Comparison of ENCODE assay signal across 8 cellular contexts in the genomic region with DNA sequence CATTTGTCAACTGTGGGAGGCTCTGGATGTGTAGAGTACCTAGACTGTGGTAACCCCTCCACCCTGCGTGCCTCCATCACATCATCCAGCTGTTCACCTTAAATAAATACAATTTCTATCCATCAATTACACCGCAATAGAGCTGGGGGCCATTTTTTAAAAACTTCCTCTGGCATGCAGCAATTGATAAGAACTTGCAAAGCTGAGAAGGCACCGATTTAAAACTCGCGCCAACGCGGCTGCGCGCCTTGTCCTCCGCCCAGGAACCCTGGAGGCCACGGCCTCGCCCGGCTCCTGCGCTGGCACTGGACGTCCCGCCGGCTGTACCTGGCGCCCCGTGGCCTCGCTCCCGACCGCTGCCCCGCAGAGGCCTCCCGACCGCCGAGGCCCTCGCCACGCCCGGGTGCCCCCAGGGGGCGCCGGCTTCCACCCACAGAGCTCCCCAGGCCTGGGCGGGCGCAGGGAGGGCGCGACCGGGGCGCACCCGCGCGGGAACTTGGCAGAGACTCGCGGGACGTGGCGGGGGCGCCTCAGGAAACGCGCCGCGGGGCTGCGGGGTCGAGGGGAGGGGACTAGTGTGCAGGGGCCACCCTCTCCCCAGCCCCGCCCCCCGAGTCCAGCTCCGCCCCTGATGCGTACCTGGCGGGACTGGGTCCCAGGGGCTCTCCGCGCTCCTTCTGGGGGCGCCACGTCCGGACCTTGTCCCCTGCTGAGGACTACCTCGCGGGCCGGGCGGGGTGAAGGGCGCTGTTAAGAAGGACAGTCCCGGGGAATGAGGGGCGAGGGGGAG.
DNase-seq lines count a peak whose midpoint lies in the region; ATAC-seq and TF ChIP-seq lines count a peak whose summit lies in the region.

No MANE protein-coding gene starts in this region.

- WGBS in right cardiac atrium = 4% methylated on average over 68 of the region's 68 CpGs

- no peaks in the 10 kb centered on the region for H3K9me3 Mint-ChIP-seq in activated T-helper 2 cell treated with anti-CD3 and anti-CD28 coated beads, Interferon-gamma antibody, Interleukin-2, Interleukin-4, amounts not matched to agents 10 μg/mL and 5 μg/mL and 100 μg/mL, durations not matched to agents 14 hours and 24 hours and 36 hours

- no peaks in the 10 kb centered on the region for H3K4me1 Mint-ChIP-seq in activated T-helper 2 cell treated with anti-CD3 and anti-CD28 coated beads, Interferon-gamma antibody, Interleukin-2, Interleukin-4, amounts not matched to agents 10 μg/mL and 5 μg/mL and 100 μg/mL, durations not matched to agents 14 hours and 24 hours and 36 hours (ENCODE audit: low read depth)

- intact Hi-C loops in right cardiac atrium (cut with DNase I) = loop anchor here in 3 of 4 donors (5.0 to 10.0 kb wide), 5 partner anchors 64 to 106 kb away; a partner anchor contains a TSS
- intact Hi-C loops in activated T-helper 2 cell treated with anti-CD3 and anti-CD28 coated beads, Interferon-gamma antibody, Interleukin-2, Interleukin-4, amounts not matched to agents 10 μg/mL and 5 μg/mL and 100 μg/mL, durations not matched to agents 14 hours and 24 hours and 36 hours (cut with micrococcal nuclease) = no loop called here

- H3K27ac Mint-ChIP-seq in activated T-helper 2 cell treated with anti-CD3 and anti-CD28 coated beads, Interferon-gamma antibody, Interleukin-2, Interleukin-4, amounts not matched to agents 10 μg/mL and 5 μg/mL and 100 μg/mL, durations not matched to agents 14 hours and 24 hours and 36 hours = no peak overlapping the region

- peak; percentile 17 for TF ChIP-seq CTCF in GM13977 (IDR thresholded peaks at IDR 0.05; ENCODE audit: extremely low read depth, insufficient read depth, missing control alignments)

- H3K4me1 ChIP-seq in right cardiac atrium (ENCODE audit: control insufficient read depth, insufficient read depth, low read length) (no peaks in the 10 kb centered on the region), skeletal muscle satellite cell (ENCODE audit: control insufficient read depth, insufficient read depth, low read length) (no peaks in the 10 kb centered on the region)

- peaks cover 57% of the 10 kb centered on the region for H3K27me3 Mint-ChIP-seq in activated T-helper 2 cell treated with anti-CD3 and anti-CD28 coated beads, Interferon-gamma antibody, Interleukin-2, Interleukin-4, amounts not matched to agents 10 μg/mL and 5 μg/mL and 100 μg/mL, durations not matched to agents 14 hours and 24 hours and 36 hours (ENCODE audit: low read depth)

- H3K27ac ChIP-seq in right cardiac atrium (ENCODE audit: low read length) = no peak overlapping the region

- no peaks in the 10 kb centered on the region for H3K36me3 ChIP-seq in skeletal muscle satellite cell (ENCODE audit: insufficient read depth, low read length)

- no peak overlapping the region for H3K9ac ChIP-seq in skeletal muscle satellite cell (ENCODE audit: low read depth, low read length)

- no peaks in the 10 kb centered on the region for H3K36me3 Mint-ChIP-seq in activated T-helper 2 cell treated with anti-CD3 and anti-CD28 coated beads, Interferon-gamma antibody, Interleukin-2, Interleukin-4, amounts not matched to agents 10 μg/mL and 5 μg/mL and 100 μg/mL, durations not matched to agents 14 hours and 24 hours and 36 hours (ENCODE audit: low read depth)

- H3K4me2 ChIP-seq in skeletal muscle satellite cell (ENCODE audit: low read length) = peak overlapping the region; percentile 69

- H3K4me3 ChIP-seq in right cardiac atrium (ENCODE audit: low read length) = peak overlapping the region; percentile 29
- H3K4me3 ChIP-seq in skeletal muscle satellite cell (ENCODE audit: low read length) = peak overlapping the region; percentile 51

- peak; percentile 73 to 87 for ATAC-seq in right cardiac atrium
- no peak for ATAC-seq in HG03521 (IDR thresholded peaks at IDR 0.05; ENCODE audit: unreplicated experiment)
- no peak for ATAC-seq in GM18868 (IDR thresholded peaks at IDR 0.05; ENCODE audit: unreplicated experiment)

- H3K4me3 Mint-ChIP-seq in activated T-helper 2 cell treated with anti-CD3 and anti-CD28 coated beads, Interferon-gamma antibody, Interleukin-2, Interleukin-4, amounts not matched to agents 10 μg/mL and 5 μg/mL and 100 μg/mL, durations not matched to agents 14 hours and 24 hours and 36 hours (ENCODE audit: low read depth) = no peak overlapping the region

- H3K9me3 ChIP-seq in right cardiac atrium (ENCODE audit: control insufficient read depth, low read length) (no peaks in the 10 kb centered on the region), skeletal muscle satellite cell (replicated peaks; ENCODE audit: low read length) (no peaks in the 10 kb centered on the region)

- H3K27me3 ChIP-seq in right cardiac atrium (ENCODE audit: control insufficient read depth, insufficient read depth) = no peaks in the 10 kb centered on the region
- peaks cover 64% of the 10 kb centered on the region for H3K27me3 ChIP-seq in skeletal muscle satellite cell (ENCODE audit: control insufficient read depth, insufficient read depth, low read length)

- peak; percentile 55 for DNase-seq in GM13977 (ENCODE audit: low spot score)
- DNase-seq in activated effector memory CD4-positive, alpha-beta T cell treated with Interleukin-2 at 50 U/mL for 16 hours = peak; percentile 4
- peak; percentile 52 to 86 (median 85) for DNase-seq in right cardiac atrium
- DNase-seq in OCI-M1 (lab: John Stamatoyannopoulos, UW) = no peak
- no peak for DNase-seq in activated T-helper 2 cell treated with anti-CD3 and anti-CD28 coated beads, Interferon-gamma antibody, Interleukin-2, Interleukin-4, amounts not matched to agents 10 μg/mL and 5 μg/mL and 100 μg/mL, durations not matched to agents 14 hours and 24 hours and 36 hours (ENCODE audit: low spot score)

- in situ Hi-C loops in GM13977 (cut with MboI; ENCODE audit: low pct_unique_long_range_greater_than_20kb, low sequenced_read_pairs, unreplicated experiment) = no loop called here

Comparison
In these comparisons a context has a peak if more than half of its experiments do, and no peak if none do; other contexts are left out.
1. DNase-seq: peak in GM13977 (single experiment), activated effector memory CD4-positive, alpha-beta T cell treated with Interleukin-2 at 50 U/mL for 16 hours (single experiment) and right cardiac atrium (3 of 3); none in OCI-M1 (single experiment) and activated T-helper 2 cell treated with anti-CD3 and anti-CD28 coated beads, Interferon-gamma antibody, Interleukin-2, Interleukin-4, amounts not matched to agents 10 μg/mL and 5 μg/mL and 100 μg/mL, durations not matched to agents 14 hours and 24 hours and 36 hours (single experiment).
2. ATAC-seq: peak in right cardiac atrium (2 of 2); none in HG03521 (single experiment) and GM18868 (single experiment).